ENCODE assay signal across 1 cellular context in the genomic region with DNA sequence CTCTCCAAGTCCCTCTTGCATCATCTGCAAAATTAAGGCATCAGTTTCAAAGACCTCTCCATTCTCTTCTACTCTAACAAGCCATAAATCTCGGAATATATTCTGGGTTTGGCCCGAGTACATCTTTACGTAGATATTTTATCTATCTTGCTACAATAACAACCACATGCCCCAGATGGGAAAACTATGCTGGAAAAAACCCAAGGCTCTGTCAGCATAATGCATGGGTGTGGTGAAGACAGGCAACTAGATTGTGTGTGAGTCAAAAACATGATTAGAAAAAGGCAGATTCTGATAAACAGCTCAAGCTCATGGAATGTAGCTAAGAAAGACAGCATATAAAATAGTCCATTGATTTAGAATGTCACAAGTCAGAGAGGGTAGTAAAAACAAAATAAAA.
TF ChIP-seq lines count a peak whose summit lies in the region.

No MANE protein-coding gene starts in this region.

TF ChIP-seq in GM23338, 12 proteins besides CTCF, POLR2A, EP300 and RAD21 (continued from another document):
- TF ChIP-seq, protein P1, sequence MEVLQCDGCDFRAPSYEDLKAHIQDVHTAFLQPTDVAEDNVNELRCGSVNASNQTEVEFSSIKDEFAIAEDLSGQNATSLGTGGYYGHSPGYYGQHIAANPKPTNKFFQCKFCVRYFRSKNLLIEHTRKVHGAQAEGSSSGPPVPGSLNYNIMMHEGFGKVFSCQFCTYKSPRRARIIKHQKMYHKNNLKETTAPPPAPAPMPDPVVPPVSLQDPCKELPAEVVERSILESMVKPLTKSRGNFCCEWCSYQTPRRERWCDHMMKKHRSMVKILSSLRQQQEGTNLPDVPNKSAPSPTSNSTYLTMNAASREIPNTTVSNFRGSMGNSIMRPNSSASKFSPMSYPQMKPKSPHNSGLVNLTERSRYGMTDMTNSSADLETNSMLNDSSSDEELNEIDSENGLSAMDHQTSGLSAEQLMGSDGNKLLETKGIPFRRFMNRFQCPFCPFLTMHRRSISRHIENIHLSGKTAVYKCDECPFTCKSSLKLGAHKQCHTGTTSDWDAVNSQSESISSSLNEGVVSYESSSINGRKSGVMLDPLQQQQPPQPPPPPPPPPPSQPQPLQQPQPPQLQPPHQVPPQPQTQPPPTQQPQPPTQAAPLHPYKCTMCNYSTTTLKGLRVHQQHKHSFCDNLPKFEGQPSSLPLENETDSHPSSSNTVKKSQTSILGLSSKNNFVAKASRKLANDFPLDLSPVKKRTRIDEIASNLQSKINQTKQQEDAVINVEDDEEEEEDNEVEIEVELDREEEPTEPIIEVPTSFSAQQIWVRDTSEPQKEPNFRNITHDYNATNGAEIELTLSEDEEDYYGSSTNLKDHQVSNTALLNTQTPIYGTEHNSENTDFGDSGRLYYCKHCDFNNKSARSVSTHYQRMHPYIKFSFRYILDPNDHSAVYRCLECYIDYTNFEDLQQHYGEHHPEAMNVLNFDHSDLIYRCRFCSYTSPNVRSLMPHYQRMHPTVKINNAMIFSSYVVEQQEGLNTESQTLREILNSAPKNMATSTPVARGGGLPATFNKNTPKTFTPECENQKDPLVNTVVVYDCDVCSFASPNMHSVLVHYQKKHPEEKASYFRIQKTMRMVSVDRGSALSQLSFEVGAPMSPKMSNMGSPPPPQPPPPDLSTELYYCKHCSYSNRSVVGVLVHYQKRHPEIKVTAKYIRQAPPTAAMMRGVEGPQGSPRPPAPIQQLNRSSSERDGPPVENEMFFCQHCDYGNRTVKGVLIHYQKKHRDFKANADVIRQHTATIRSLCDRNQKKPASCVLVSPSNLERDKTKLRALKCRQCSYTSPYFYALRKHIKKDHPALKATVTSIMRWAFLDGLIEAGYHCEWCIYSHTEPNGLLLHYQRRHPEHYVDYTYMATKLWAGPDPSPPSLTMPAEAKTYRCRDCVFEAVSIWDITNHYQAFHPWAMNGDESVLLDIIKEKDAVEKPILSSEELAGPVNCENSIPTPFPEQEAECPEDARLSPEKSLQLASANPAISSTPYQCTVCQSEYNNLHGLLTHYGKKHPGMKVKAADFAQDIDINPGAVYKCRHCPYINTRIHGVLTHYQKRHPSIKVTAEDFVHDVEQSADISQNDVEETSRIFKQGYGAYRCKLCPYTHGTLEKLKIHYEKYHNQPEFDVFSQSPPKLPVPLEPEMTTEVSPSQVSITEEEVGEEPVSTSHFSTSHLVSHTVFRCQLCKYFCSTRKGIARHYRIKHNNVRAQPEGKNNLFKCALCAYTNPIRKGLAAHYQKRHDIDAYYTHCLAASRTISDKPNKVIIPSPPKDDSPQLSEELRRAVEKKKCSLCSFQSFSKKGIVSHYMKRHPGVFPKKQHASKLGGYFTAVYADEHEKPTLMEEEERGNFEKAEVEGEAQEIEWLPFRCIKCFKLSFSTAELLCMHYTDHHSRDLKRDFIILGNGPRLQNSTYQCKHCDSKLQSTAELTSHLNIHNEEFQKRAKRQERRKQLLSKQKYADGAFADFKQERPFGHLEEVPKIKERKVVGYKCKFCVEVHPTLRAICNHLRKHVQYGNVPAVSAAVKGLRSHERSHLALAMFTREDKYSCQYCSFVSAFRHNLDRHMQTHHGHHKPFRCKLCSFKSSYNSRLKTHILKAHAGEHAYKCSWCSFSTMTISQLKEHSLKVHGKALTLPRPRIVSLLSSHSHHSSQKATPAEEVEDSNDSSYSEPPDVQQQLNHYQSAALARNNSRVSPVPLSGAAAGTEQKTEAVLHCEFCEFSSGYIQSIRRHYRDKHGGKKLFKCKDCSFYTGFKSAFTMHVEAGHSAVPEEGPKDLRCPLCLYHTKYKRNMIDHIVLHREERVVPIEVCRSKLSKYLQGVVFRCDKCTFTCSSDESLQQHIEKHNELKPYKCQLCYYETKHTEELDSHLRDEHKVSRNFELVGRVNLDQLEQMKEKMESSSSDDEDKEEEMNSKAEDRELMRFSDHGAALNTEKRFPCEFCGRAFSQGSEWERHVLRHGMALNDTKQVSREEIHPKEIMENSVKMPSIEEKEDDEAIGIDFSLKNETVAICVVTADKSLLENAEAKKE (CRISPR knock-in tag; IDR thresholded peaks at IDR 0.05): no peak
- no peak for TF ChIP-seq NANOG (IDR thresholded peaks at IDR 0.05; ENCODE audit: borderline replicate concordance)
TF ChIP-seq in GM23338: peak in this region for 0.
